Comparison of ENCODE assay signal across 24 cellular contexts in the genomic region with DNA sequence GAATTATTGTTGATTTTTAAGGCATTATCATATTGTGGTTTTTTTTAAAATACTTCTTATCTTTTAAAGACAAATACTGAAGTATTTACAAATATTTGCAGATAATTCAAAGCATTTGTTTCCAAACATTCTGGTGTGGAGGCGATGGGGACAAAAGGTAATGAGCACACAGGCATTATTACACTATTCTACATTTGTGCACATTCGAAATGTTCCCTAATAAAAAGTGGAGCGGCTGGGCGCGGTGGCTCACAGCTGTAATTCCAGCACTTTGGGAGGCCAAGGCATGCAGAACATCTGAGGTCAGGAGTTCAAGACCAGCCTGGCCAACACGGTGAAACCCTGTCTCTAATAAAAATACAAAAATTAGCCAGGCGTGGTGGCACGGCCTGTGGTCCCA.
"Had no signal": no experiment of that assay in that cellular context is flagged by ENCODE, and none has a peak within 500 bp of the region (broad histone marks: within the 10 kb centered on the region; RNA-seq: fewer than 3 reads in every experiment).

No MANE protein-coding gene starts in this region.

- H3K9me3 ChIP-seq: right lobe of liver, testis, thyroid gland, transverse colon had no signal

- H3K27me3 ChIP-seq: hepatocyte, left lung, ovary, right atrium auricular region, right lobe of liver, stomach, testis, thyroid gland, transverse colon, upper lobe of left lung, vagina had no signal

- H3K36me3 ChIP-seq: left lung, lower lobe of right lung, ovary, right atrium auricular region, right lobe of liver, stomach, thyroid gland, transverse colon, upper lobe of left lung, vagina had no signal

- H3K9me3 Mint-ChIP-seq: natural killer cell treated with Interleukin-12 subunit alpha and Interleukin-12 subunit beta and Interleukin-15 and Interleukin-18, amount 100 ng/mL, for 72 hours had no signal

- DNase-seq: islet precursor cell; left lung; lower lobe of right lung; mammary epithelial cell; mesenchymal stem cell; naive thymus-derived CD4-positive, alpha-beta T cell; ovary; right lobe of liver; stimulated activated CD4-positive, alpha-beta T cell treated with anti-CD3 and anti-CD28 coated beads, Interleukin-12 subunit alpha, Interleukin-12 subunit beta, amount 100 ng/mL, for 4 hours; stimulated activated CD4-positive, alpha-beta T cell treated with anti-CD3 and anti-CD28 coated beads, Interleukin-15, amount 100 ng/mL, for 24 hours; stimulated activated CD4-positive, alpha-beta T cell treated with anti-CD3 and anti-CD28 coated beads, Interleukin-2, amount 100 ng/mL, for 24 hours; stimulated activated CD4-positive, alpha-beta T cell treated with anti-CD3 and anti-CD28 coated beads, Interleukin-4, amount 100 ng/mL, for 1 hour; stimulated activated naive B cell treated with anti-CD40 and anti-IgM and Interleukin-4, amounts not matched to agents 10 μg/mL and 1 μg/mL and 100 μg/mL, for 72 hours; stimulated activated naive CD8-positive, alpha-beta T cell treated with anti-CD3 and anti-CD28 coated beads, Interleukin-15, Interleukin-2, amounts not matched to agents 100 U/mL and 50 U/mL, for 24 hours; stomach; testis; thyroid gland; transverse colon; upper lobe of left lung had no signal

- ATAC-seq: left lung; lower lobe of right lung; naive thymus-derived CD4-positive, alpha-beta T cell; natural killer cell treated with Interleukin-12 subunit alpha and Interleukin-12 subunit beta and Interleukin-15 and Interleukin-18, amount 100 ng/mL, for 72 hours; right lobe of liver; stimulated activated naive B cell treated with anti-CD40 and anti-IgM and Interleukin-4, amounts not matched to agents 10 μg/mL and 1 μg/mL and 100 μg/mL, for 72 hours; stimulated activated naive CD8-positive, alpha-beta T cell treated with anti-CD3 and anti-CD28 coated beads, Interleukin-15, Interleukin-2, amounts not matched to agents 100 U/mL and 50 U/mL, for 24 hours had no signal

- H3K4me3 Mint-ChIP-seq: naive thymus-derived CD4-positive, alpha-beta T cell; natural killer cell treated with Interleukin-12 subunit alpha and Interleukin-12 subunit beta and Interleukin-15 and Interleukin-18, amount 100 ng/mL, for 72 hours; stimulated activated naive B cell treated with anti-CD40 and anti-IgM and Interleukin-4, amounts not matched to agents 10 μg/mL and 1 μg/mL and 100 μg/mL, for 72 hours had no signal

- H3K27me3 Mint-ChIP-seq: naive thymus-derived CD4-positive, alpha-beta T cell; natural killer cell treated with Interleukin-12 subunit alpha and Interleukin-12 subunit beta and Interleukin-15 and Interleukin-18, amount 100 ng/mL, for 72 hours; progenitor cell of endocrine pancreas; stimulated activated naive B cell treated with anti-CD40 and anti-IgM and Interleukin-4, amounts not matched to agents 10 μg/mL and 1 μg/mL and 100 μg/mL, for 72 hours had no signal

- H3K27ac ChIP-seq: hepatocyte, left lung, lower lobe of right lung, ovary, right atrium auricular region, right lobe of liver, stomach, testis, thyroid gland, transverse colon, upper lobe of left lung, vagina had no signal

- H3K4me1 ChIP-seq: left lung, lower lobe of right lung, right atrium auricular region, testis, upper lobe of left lung had no signal

- H3K27ac Mint-ChIP-seq: natural killer cell treated with Interleukin-12 subunit alpha and Interleukin-12 subunit beta and Interleukin-15 and Interleukin-18, amount 100 ng/mL, for 72 hours; progenitor cell of endocrine pancreas had no signal

- H3K4me3 ChIP-seq: hepatocyte, left lung, lower lobe of right lung, ovary, right atrium auricular region, right lobe of liver, stomach, testis, thyroid gland, transverse colon, upper lobe of left lung, vagina had no signal
